ENCODE assay signal across 1 cellular context in the genomic region with DNA sequence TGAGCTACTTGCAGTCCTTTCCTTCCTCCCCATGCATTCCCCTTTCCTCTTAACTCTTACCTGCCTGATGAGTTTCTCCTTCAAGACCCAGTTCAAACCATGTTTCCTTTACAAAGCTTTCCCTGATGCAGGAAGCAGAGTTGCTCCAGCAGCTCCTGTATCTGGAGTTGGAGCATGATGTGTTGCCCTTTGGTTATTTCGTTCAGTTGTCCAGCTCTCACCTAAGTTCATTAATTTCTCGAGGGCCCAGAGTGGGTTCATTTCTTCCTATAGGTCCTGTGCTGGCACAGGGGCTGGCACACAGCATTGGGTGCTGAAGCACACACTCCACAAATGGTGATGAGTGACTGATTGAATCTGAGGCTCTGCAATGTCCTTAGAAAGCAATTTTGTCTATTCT.
TF ChIP-seq lines count a peak whose summit lies in the region.

No MANE protein-coding gene starts in this region.

TF ChIP-seq in IMR-90, 13 proteins besides CTCF, POLR2A, EP300 and RAD21:
- TF ChIP-seq RFX5 (IDR thresholded peaks at IDR 0.05; ENCODE audit: low read depth, low read length): no peak
TF ChIP-seq in IMR-90: peak in this region for 0.
